ENCODE assay signal across 1 cellular context in genomic region chr17:59427425-59427921, GRCh38.
TF ChIP-seq lines count a peak whose summit lies in the region.

No MANE protein-coding gene starts in this region.

TF ChIP-seq in HepG2, 621 proteins besides CTCF, POLR2A, EP300 and RAD21 (continued from another document):
- TF ChIP-seq ZNF503 (CRISPR knock-in tag; IDR thresholded peaks at IDR 0.05) (0 out of 2 replicates have a peak, but pooled peaks have one; percentile 28), SOX13 (IDR thresholded peaks at IDR 0.05) (no peak), SOX13 (CRISPR knock-in tag; conservative IDR thresholded peaks at IDR 0.05 in 1 of 2, IDR thresholded peaks at IDR 0.05 in 1 of 2) (peak in 1 of 2 experiments; percentile 43; a peak in 1 of 4 replicates), TEAD3 (CRISPR knock-in tag; optimal IDR thresholded peaks at IDR 0.05; ENCODE audit: borderline replicate concordance) (peak; percentile 41)
